ENCODE assay signal across 1 cellular context in the genomic region with DNA sequence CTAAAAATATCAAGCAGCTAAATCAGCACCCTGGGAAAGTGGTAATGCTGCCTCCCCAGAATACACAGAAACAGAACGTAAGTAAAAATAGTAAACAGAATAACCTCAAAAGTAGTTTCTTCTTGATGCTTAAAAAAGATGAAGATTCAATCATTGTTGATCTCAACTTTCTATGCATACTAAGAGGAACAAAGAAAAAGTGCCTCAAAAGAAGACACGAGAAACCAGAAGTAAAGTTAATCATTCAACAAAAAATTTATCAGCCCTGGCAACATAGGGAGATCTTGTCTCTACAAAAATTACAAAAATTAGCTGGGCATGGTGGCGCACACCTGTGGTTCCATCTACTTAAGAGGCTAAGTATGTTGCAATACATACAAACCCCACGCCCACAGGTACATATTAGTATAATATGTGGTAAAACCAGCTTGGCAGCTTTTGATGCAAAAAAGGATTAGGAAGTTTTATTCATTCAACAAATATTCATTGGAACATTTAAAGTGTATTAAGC.
TF ChIP-seq lines count a peak whose summit lies in the region.

No MANE protein-coding gene starts in this region.

TF ChIP-seq in GM12878, 131 proteins besides CTCF, POLR2A, EP300 and RAD21 (continued from another document and continues in another):
- TF ChIP-seq ZBTB4 (CRISPR knock-in tag; IDR thresholded peaks at IDR 0.05) (no peak), TBL1XR1 (IDR thresholded peaks at IDR 0.05; ENCODE audit: low read depth, low read length) (peak; percentile 96), PAX8 (IDR thresholded peaks at IDR 0.05) (no peak), NR2C1 (IDR thresholded peaks at IDR 0.05) (no peak), CREM (IDR thresholded peaks at IDR 0.05; ENCODE audit: low read depth) (no peak; the same call in 1 of the 2 replicates), NFXL1 (IDR thresholded peaks at IDR 0.05; ENCODE audit: borderline replicate concordance) (no peak), KDM1A (IDR thresholded peaks at IDR 0.05; ENCODE audit: borderline replicate concordance) (no peak), BACH1 (IDR thresholded peaks at IDR 0.05; ENCODE audit: borderline replicate concordance) (no peak), SIN3A (IDR thresholded peaks at IDR 0.05; ENCODE audit: low read depth, low read length) (no peak), MTA2 (IDR thresholded peaks at IDR 0.05; ENCODE audit: low read depth) (peak; percentile 38; the same call in 1 of the 2 replicates), MYB (IDR thresholded peaks at IDR 0.05; ENCODE audit: borderline replicate concordance, low read depth, low read length) (no peak), ZBTB11 (CRISPR knock-in tag; IDR thresholded peaks at IDR 0.05) (no peak), E4F1 (IDR thresholded peaks at IDR 0.05; ENCODE audit: borderline replicate concordance, partially characterized antibody) (no peak), PAX5 (IDR thresholded peaks at IDR 0.05; ENCODE audit: borderline replicate concordance, low read depth, low read length) (no peak), SUZ12 (IDR thresholded peaks at IDR 0.05; ENCODE audit: unreplicated experiment) (no peak), NR2C2 (IDR thresholded peaks at IDR 0.05; ENCODE audit: borderline replicate concordance, control insufficient read depth, insufficient read length, low read depth) (no peak), PKNOX1 (IDR thresholded peaks at IDR 0.05) (no peak), MXI1 (IDR thresholded peaks at IDR 0.05; ENCODE audit: low read depth, low read length) (no peak), MYC (IDR thresholded peaks at IDR 0.05; ENCODE audit: insufficient read depth, insufficient read length, insufficient replicate concordance, low read length, severe bottlenecking) (no peak), EED (IDR thresholded peaks at IDR 0.05; ENCODE audit: low read depth) (no peak), IKZF1 (conservative IDR thresholded peaks at IDR 0.05) (0 out of 2 replicates have a peak, but pooled peaks have one; percentile 21), NRF1 (conservative IDR thresholded peaks at IDR 0.05; ENCODE audit: low read depth, low read length) (no peak), EZH2 (IDR thresholded peaks at IDR 0.05; ENCODE audit: borderline replicate concordance, control insufficient read depth, low read depth, low read length) (no peak), CHD4 (IDR thresholded peaks at IDR 0.05) (no peak), GABPA (IDR thresholded peaks at IDR 0.05; ENCODE audit: low read depth) (no peak), SKIL (IDR thresholded peaks at IDR 0.05; ENCODE audit: low read depth, poor library complexity, severe bottlenecking) (peak; percentile 84), SUPT20H (IDR thresholded peaks at IDR 0.05; ENCODE audit: borderline replicate concordance, control insufficient read depth, low read depth, low read length) (no peak), ETV6 (conservative IDR thresholded peaks at IDR 0.05 in 1 of 2, IDR thresholded peaks at IDR 0.05 in 1 of 2; ENCODE audit: borderline replicate concordance in 1 of 2, low read depth in 1 of 2) (no peak), SMARCA5 (IDR thresholded peaks at IDR 0.05) (peak; percentile 65; the same call in 1 of the 2 replicates), ASH2L (IDR thresholded peaks at IDR 0.05; ENCODE audit: borderline replicate concordance, low read depth) (no peak), ZSCAN29 (IDR thresholded peaks at IDR 0.05) (no peak), CBFB (IDR thresholded peaks at IDR 0.05; ENCODE audit: low read depth) (no peak), BRCA1 (IDR thresholded peaks at IDR 0.05; ENCODE audit: low read depth, low read length) (no peak)
- TF ChIP-seq, protein P1, sequence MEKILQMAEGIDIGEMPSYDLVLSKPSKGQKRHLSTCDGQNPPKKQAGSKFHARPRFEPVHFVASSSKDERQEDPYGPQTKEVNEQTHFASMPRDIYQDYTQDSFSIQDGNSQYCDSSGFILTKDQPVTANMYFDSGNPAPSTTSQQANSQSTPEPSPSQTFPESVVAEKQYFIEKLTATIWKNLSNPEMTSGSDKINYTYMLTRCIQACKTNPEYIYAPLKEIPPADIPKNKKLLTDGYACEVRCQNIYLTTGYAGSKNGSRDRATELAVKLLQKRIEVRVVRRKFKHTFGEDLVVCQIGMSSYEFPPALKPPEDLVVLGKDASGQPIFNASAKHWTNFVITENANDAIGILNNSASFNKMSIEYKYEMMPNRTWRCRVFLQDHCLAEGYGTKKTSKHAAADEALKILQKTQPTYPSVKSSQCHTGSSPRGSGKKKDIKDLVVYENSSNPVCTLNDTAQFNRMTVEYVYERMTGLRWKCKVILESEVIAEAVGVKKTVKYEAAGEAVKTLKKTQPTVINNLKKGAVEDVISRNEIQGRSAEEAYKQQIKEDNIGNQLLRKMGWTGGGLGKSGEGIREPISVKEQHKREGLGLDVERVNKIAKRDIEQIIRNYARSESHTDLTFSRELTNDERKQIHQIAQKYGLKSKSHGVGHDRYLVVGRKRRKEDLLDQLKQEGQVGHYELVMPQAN (conservative IDR thresholded peaks at IDR 0.05) = no peak
- TF ChIP-seq, protein P2, sequence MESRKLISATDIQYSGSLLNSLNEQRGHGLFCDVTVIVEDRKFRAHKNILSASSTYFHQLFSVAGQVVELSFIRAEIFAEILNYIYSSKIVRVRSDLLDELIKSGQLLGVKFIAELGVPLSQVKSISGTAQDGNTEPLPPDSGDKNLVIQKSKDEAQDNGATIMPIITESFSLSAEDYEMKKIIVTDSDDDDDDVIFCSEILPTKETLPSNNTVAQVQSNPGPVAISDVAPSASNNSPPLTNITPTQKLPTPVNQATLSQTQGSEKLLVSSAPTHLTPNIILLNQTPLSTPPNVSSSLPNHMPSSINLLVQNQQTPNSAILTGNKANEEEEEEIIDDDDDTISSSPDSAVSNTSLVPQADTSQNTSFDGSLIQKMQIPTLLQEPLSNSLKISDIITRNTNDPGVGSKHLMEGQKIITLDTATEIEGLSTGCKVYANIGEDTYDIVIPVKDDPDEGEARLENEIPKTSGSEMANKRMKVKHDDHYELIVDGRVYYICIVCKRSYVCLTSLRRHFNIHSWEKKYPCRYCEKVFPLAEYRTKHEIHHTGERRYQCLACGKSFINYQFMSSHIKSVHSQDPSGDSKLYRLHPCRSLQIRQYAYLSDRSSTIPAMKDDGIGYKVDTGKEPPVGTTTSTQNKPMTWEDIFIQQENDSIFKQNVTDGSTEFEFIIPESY (IDR thresholded peaks at IDR 0.05) = no peak
- TF ChIP-seq, protein P3, sequence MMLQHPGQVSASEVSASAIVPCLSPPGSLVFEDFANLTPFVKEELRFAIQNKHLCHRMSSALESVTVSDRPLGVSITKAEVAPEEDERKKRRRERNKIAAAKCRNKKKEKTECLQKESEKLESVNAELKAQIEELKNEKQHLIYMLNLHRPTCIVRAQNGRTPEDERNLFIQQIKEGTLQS (IDR thresholded peaks at IDR 0.05; ENCODE audit: borderline replicate concordance, extremely low read depth, low read depth, low read length) = no peak
- TF ChIP-seq, protein P4, sequence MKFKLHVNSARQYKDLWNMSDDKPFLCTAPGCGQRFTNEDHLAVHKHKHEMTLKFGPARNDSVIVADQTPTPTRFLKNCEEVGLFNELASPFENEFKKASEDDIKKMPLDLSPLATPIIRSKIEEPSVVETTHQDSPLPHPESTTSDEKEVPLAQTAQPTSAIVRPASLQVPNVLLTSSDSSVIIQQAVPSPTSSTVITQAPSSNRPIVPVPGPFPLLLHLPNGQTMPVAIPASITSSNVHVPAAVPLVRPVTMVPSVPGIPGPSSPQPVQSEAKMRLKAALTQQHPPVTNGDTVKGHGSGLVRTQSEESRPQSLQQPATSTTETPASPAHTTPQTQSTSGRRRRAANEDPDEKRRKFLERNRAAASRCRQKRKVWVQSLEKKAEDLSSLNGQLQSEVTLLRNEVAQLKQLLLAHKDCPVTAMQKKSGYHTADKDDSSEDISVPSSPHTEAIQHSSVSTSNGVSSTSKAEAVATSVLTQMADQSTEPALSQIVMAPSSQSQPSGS (IDR thresholded peaks at IDR 0.05; ENCODE audit: low read length) = peak; percentile 87
